In the genomic region with DNA sequence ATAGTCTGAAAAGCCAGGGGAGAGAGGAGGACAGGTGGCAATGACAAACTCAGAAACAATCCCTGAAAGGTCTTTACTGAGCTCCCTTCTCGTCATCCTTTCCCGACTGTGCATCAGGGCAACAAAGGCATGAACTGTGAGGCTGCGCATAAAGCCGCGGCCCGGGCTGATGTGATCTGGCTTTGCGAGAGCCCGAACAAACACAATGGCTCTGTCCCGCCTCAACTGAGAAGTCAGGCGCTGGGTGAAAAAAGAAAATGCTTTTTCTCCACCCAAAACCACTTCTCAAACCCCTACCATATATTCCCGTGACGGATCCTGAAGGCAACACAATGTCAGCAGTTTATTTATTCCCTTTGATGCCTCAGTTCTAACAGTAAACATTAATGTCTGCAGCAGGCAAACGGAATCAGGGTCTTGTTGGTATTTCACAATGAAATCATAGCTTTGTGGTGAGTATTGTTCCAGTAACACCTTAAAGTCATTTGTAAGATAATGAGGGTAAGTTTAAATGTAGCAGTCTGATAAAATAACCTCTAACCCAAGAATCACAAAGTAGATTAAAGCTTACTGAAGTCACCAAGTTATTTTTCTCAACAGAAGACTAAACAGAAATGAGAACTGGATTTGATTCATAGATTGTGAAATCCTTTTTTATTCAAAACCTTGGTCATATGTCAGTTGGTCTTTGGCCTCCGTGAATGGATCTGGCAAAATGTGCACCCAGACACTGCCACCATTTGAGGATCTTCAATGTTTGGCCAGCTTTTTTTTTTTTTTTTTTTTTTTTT, we compare ENCODE assay signal across 9 cellular contexts.
DNase-seq lines count a peak whose midpoint lies in the region; ATAC-seq and TF ChIP-seq lines count a peak whose summit lies in the region.
"Had no signal": no experiment of that assay in that cellular context is flagged by ENCODE, and none has a peak within 500 bp of the region (broad histone marks: within the 10 kb centered on the region; RNA-seq: fewer than 3 reads in every experiment).

No MANE protein-coding gene starts in this region.

- H3F3A ChIP-seq in neural progenitor cell (ENCODE audit: low read depth): peaks cover 28% of the 10 kb centered on the region

- peak overlapping the region; percentile 68 for H3K4me2 ChIP-seq in neural progenitor cell
- H3K4me2 ChIP-seq: BLaER1 treated with 17β-estradiol and CSF1 and Interleukin-3, amounts not matched to agents 10 nM and 100 nM had no signal

- peak overlapping the region; percentile 31 for H3K4me3 Mint-ChIP-seq in neural progenitor cell

- peaks cover 55% of the 10 kb centered on the region for H3K4me1 ChIP-seq in SJSA1 (replicated peaks)
- peaks cover 35% of the 10 kb centered on the region for H3K4me1 ChIP-seq in neural progenitor cell

- H3K27ac Mint-ChIP-seq in neural progenitor cell: peak overlapping the region; percentile 98

- H3K9me3 ChIP-seq in SJSA1 (replicated peaks): no peaks in the 10 kb centered on the region
- H3K9me3 ChIP-seq in neural progenitor cell (ENCODE audit: low read depth): no peaks in the 10 kb centered on the region

- H4K20me1 ChIP-seq in neural progenitor cell (ENCODE audit: low read depth): no peaks in the 10 kb centered on the region

- no peaks in the 10 kb centered on the region for H3K27me3 ChIP-seq in SJSA1 (replicated peaks)
- H3K27me3 ChIP-seq in neural progenitor cell: no peaks in the 10 kb centered on the region
- H3K27me3 ChIP-seq: BLaER1 treated with 17β-estradiol and CSF1 and Interleukin-3, amounts not matched to agents 10 nM and 100 nM had no signal

- H3K9me3 Mint-ChIP-seq in neural progenitor cell: no peaks in the 10 kb centered on the region

- DNase-seq in AG08396 (ENCODE audit: low spot score) (peak; percentile 43), SJSA1 (ENCODE audit: low read depth in 1 of 2, low spot score in 2 of 2) (peak; percentile 48 to 50), fibroblast of villous mesenchyme (ENCODE audit: low read depth) (peak; percentile 56), neural progenitor cell (ENCODE audit: low spot score) (peak; percentile 91), SK-N-DZ (ENCODE audit: low spot score) (no peak)
- no peak for DNase-seq in activated naive CD4-positive, alpha-beta T cell (lab: John Stamatoyannopoulos, UW)
- no peak for DNase-seq in NK-92 treated with Interleukin-12 subunit alpha and Interleukin-12 subunit beta, amount 100 ng/mL, for 24 hours (lab: John Stamatoyannopoulos, UW)

- H3K36me3 Mint-ChIP-seq in neural progenitor cell: no peaks in the 10 kb centered on the region

- no peak overlapping the region for H3K9ac ChIP-seq in neural progenitor cell
- H3K9ac ChIP-seq: BLaER1 treated with 17β-estradiol and CSF1 and Interleukin-3, amounts not matched to agents 10 nM and 100 nM had no signal

- TF ChIP-seq CTCF in fibroblast of villous mesenchyme (IDR thresholded peaks at IDR 0.05; ENCODE audit: insufficient read depth, low read depth, low read length): no peak
- TF ChIP-seq CTCF in neural progenitor cell (IDR thresholded peaks at IDR 0.05): no peak

- H3K4me3 ChIP-seq in SJSA1: peak overlapping the region; percentile 14
- no peak overlapping the region for H3K4me3 ChIP-seq in fibroblast of villous mesenchyme (ENCODE audit: low read depth, low read length)
- peak overlapping the region; percentile 18 for H3K4me3 ChIP-seq in neural progenitor cell
- H3K4me3 ChIP-seq: BLaER1 treated with 17β-estradiol and CSF1 and Interleukin-3, amounts not matched to agents 10 nM and 100 nM had no signal

- peaks cover 6% of the 10 kb centered on the region for H3K79me2 ChIP-seq in neural progenitor cell (ENCODE audit: low read depth)

- H3K4me1 Mint-ChIP-seq in neural progenitor cell: peaks cover 16% of the 10 kb centered on the region

- H3K27ac ChIP-seq in SJSA1 (peak overlapping the region; percentile 65), neural progenitor cell (peak overlapping the region; percentile 87)
- H3K27ac ChIP-seq: BLaER1 treated with 17β-estradiol and CSF1 and Interleukin-3, amounts not matched to agents 10 nM and 100 nM had no signal

- H3K27me3 Mint-ChIP-seq in neural progenitor cell (ENCODE audit: insufficient read depth, low read depth): no peaks in the 10 kb centered on the region

- H3K36me3 ChIP-seq in SJSA1 (no peaks in the 10 kb centered on the region), neural progenitor cell (no peaks in the 10 kb centered on the region)

- ATAC-seq in HG02870 (IDR thresholded peaks at IDR 0.05; ENCODE audit: unreplicated experiment): no peak

- H2AFZ ChIP-seq in neural progenitor cell (replicated peaks): peak overlapping the region; percentile 90

Comparison
In these comparisons a context has a peak if more than half of its experiments do, and no peak if none do; other contexts are left out.
1. DNase-seq: peak in AG08396 (single experiment), SJSA1 (2 of 2), fibroblast of villous mesenchyme (single experiment) and neural progenitor cell (single experiment); none in activated naive CD4-positive, alpha-beta T cell (0 of 4), SK-N-DZ (single experiment) and NK-92 treated with Interleukin-12 subunit alpha and Interleukin-12 subunit beta, amount 100 ng/mL, for 24 hours (single experiment).